ENCODE assay signal across 3 cellular contexts in the genomic region with DNA sequence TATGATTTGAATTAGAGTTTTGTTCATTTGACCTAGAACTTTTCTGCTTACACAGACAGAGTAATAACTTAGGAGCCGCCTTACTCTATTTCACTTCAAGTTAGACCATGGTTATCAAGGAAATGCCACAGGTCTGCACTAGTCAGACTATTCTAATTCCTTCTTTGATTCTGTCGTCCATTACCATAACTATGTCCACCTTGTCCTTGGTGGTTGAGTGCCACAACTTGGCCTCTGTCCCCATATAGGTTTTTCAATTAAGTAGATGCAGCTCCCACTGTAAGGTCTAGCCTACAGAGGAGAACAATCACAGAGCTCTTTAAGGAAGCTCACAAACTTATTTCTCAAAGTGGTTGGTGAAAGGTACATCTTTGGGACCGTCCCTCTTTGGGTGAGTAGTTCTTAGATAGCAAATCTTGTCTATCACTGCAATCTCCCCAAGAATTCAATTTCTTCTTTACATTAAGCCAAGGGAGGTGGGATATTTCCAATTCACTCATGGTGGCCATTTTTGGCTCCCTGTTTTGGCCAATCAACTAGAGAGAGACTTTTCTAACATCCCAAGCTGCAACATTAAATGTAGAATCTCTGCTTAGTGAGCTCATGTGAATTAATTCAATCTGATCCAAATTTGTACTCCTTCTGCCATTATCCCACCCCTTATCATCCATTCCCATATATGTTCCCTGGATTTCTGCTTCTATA.
"Had no signal": no experiment of that assay in that cellular context is flagged by ENCODE, and none has a peak within 500 bp of the region (broad histone marks: within the 10 kb centered on the region; RNA-seq: fewer than 3 reads in every experiment).

No MANE protein-coding gene starts in this region.

- H3K4me3 ChIP-seq: GM12878 had no signal

- ATAC-seq: GM12878 had no signal

- DNase-seq: GDM1, GF-D8 had no signal
